14 cellular contexts compared by ENCODE assay signal in the genomic region with DNA sequence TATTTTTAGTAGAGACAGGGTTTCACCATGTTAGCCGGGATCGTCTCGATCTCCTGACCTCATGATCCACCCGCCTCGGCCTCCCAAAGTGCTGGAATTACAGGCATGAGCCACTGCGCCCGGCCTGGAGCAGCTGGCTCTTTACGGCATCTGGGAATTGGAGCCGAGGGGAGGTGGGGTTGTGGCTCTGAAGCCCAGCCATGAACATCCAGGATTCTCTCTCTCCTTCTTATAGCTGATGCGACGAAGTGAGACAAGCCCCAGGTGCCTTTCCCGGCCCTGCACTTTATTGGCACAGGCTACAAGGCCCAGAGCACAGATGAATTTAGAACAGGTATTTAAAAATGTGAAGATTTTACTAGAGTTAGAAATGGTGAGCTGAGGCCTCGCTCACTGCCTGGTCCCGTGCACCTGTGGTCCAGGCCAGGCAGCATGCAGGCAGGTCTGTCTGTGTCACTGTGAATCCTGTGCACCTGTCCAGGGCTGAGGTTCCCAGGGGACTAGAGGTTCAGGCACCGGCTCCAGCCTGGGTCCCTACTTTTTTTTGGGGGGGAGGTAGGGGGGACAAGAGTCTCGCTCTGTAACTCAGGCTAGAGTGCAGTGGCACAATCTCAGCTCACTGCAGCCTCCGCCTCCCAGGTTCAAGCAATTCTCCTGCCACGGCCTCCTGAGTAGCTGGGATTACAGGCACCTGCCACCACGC.
DNase-seq lines count a peak whose midpoint lies in the region; TF ChIP-seq lines count a peak whose summit lies in the region.
"Had no signal": no experiment of that assay in that cellular context is flagged by ENCODE, and none has a peak within 500 bp of the region (broad histone marks: within the 10 kb centered on the region; RNA-seq: fewer than 3 reads in every experiment).

No MANE protein-coding gene starts in this region.

- H3K27me3 Mint-ChIP-seq in endodermal cell (ENCODE audit: insufficient read depth), result peaks cover 41% of the 10 kb centered on the region

- H3K4me1 ChIP-seq in endodermal cell (ENCODE audit: control insufficient read depth, insufficient read depth, low read length), result no peaks in the 10 kb centered on the region
- no peaks in the 10 kb centered on the region for H3K4me1 ChIP-seq in osteoblast (ENCODE audit: insufficient read depth, low read length)

- H3K4me1 Mint-ChIP-seq in endodermal cell, result peaks cover 8% of the 10 kb centered on the region
- H3K4me1 Mint-ChIP-seq: CD4-positive, alpha-beta memory T cell; GM23338 had no signal

- H3K9me3 Mint-ChIP-seq in endodermal cell, result peaks cover 8% of the 10 kb centered on the region

- H3K27ac Mint-ChIP-seq in endodermal cell, result no peak overlapping the region
- H3K27ac Mint-ChIP-seq: CD4-positive, alpha-beta memory T cell; GM23338; H9 had no signal

- no peaks in the 10 kb centered on the region for H3K79me2 ChIP-seq in osteoblast (ENCODE audit: insufficient read depth, low read length)

- H3K27ac ChIP-seq in endodermal cell (ENCODE audit: low read depth, low read length) (no peak overlapping the region), osteoblast (ENCODE audit: low read depth, low read length) (no peak overlapping the region)

- H3K27me3 ChIP-seq in endodermal cell (ENCODE audit: control insufficient read depth, insufficient read depth, low read length, poor library complexity, severe bottlenecking) (no peaks in the 10 kb centered on the region), osteoblast (ENCODE audit: insufficient read depth, low read length) (no peaks in the 10 kb centered on the region)

- peak; percentile 13 for DNase-seq in endodermal cell
- DNase-seq in left kidney (ENCODE audit: low read depth, low spot score), result peak; percentile 13
- peak; percentile 42 for DNase-seq in osteoblast (ENCODE audit: insufficient read length, low spot score, missing footprints)
- DNase-seq in RKO (ENCODE audit: low spot score), result no peak
- no peak for DNase-seq in NCI-H774 (lab: John Stamatoyannopoulos, UW)
- DNase-seq in NK-92 (lab: John Stamatoyannopoulos, UW; ENCODE audit: unreplicated experiment), result no peak
- DNase-seq: C1 segment of cervical spinal cord; Calu3; CD4-positive, alpha-beta memory T cell; DMS53; DMS79 treated with DMSO at 0.1 percent for 48 hours; GF-D8; H9 had no signal

- H3K4me3 ChIP-seq in endodermal cell (ENCODE audit: low read length), result no peak overlapping the region
- no peak overlapping the region for H3K4me3 ChIP-seq in osteoblast (ENCODE audit: insufficient read depth, low read length)
- H3K4me3 ChIP-seq: GM23338 had no signal

- TF ChIP-seq CTCF in endodermal cell (conservative IDR thresholded peaks at IDR 0.05), result no peak
- no peak for TF ChIP-seq CTCF in osteoblast (IDR thresholded peaks at IDR 0.05; ENCODE audit: extremely low read depth, low read depth, low read length)

- H3K36me3 Mint-ChIP-seq in endodermal cell (ENCODE audit: low read depth), result no peaks in the 10 kb centered on the region
- H3K36me3 Mint-ChIP-seq: CD4-positive, alpha-beta memory T cell had no signal

- H3K9me3 ChIP-seq in endodermal cell (ENCODE audit: control insufficient read depth, low read length) (no peaks in the 10 kb centered on the region), osteoblast (ENCODE audit: low read depth, low read length) (no peaks in the 10 kb centered on the region)

- H3K36me3 ChIP-seq in endodermal cell (ENCODE audit: control insufficient read depth, insufficient read depth, low read length) (no peaks in the 10 kb centered on the region), osteoblast (ENCODE audit: insufficient read depth, low read length) (no peaks in the 10 kb centered on the region)

- 88 to 94% methylated on average over 6 to 19 of the region's 19 CpGs for WGBS in endodermal cell (ENCODE audit: insufficient coverage in 1 of 2, insufficient read length in 1 of 2), 2 experiments

- no peaks in the 10 kb centered on the region for H4K20me1 ChIP-seq in osteoblast (ENCODE audit: insufficient read depth, low read length)

- H3K4me2 ChIP-seq in osteoblast (ENCODE audit: insufficient read depth, low read length), result no peak overlapping the region
- H3K4me2 ChIP-seq: GM23338 had no signal

- H3K9ac ChIP-seq in endodermal cell (ENCODE audit: extremely low read depth, low read length, poor library complexity, severe bottlenecking), result no peak overlapping the region

- no peak overlapping the region for H2AFZ ChIP-seq in osteoblast (ENCODE audit: low read length)
- H2AFZ ChIP-seq: GM23338 had no signal

- H3K4me3 Mint-ChIP-seq in endodermal cell, result no peak overlapping the region
- H3K4me3 Mint-ChIP-seq: GM23338, H9 had no signal

Comparison
In these comparisons a context has a peak if more than half of its experiments do, and no peak if none do; other contexts are left out.
1. DNase-seq: peak in endodermal cell (single experiment), left kidney (single experiment) and osteoblast (single experiment); none in RKO (single experiment), NCI-H774 (single experiment) and NK-92 (single experiment).